In the genomic region with DNA sequence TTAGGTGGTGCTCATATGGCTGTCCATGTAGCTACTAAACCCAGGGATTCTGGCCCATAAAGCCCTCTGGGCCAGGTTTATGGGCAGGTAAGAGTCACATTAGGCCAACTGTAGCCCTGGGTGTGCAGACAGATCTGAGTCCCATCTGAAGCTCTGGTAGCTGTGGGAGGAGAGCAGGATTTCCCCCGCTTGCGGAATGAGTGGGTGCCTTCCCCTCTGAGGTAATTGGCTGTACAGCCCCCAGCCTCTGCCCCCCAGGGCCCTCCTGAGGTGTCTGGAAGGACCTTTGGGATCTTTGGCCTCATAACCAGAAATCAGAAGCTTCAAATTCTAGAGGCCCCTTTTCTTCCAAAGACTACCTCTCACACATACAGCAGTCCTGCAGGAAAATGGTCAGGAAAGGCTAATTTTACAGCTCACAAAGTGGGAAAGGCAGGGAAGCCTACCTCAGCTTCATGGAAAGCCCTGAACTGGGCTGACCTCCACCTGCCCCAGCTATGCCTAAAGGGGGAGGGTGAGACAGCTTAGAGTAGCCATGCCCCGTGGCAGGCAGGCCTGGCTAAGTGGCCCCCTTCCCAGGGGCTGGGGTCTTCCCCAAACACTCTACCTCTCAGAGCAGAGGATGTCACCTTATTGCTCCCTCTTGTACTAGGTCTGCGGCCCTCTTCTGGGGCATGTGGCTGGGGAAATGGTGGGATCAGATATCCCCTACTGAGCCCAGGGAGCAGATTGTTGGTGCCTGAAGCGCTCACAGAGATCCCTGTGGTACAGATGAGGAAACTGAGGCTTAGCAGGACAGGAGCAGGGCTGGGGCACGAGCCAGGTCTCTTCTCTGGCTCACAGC, we compare ENCODE assay signal across 15 cellular contexts. TPM values are rescaled to one million over a fixed set of nuclear protein-coding genes. Genes with fewer than 3 reads are reported as not detected.
DNase-seq lines count a peak whose midpoint lies in the region; ATAC-seq and TF ChIP-seq lines count a peak whose summit lies in the region.
"Had no signal": no experiment of that assay in that cellular context is flagged by ENCODE, and none has a peak within 500 bp of the region (broad histone marks: within the 10 kb centered on the region; RNA-seq: fewer than 3 reads in every experiment).

No MANE protein-coding gene starts in this region.

- H3K9me3 ChIP-seq in DND-41 (ENCODE audit: insufficient read depth, low read length, severe bottlenecking): no peaks in the 10 kb centered on the region
- no peaks in the 10 kb centered on the region for H3K9me3 ChIP-seq in osteoblast (ENCODE audit: low read depth, low read length)
- H3K9me3 ChIP-seq: suprapubic skin had no signal

- peak overlapping the region; percentile 95 for H3K27ac Mint-ChIP-seq in activated CD4-positive, alpha-beta T cell treated with anti-CD3 and anti-CD28 coated beads, Interleukin-2, amount 10 ng/mL, durations not matched to agents 24 days and 14 days
- peak overlapping the region; percentile 31 for H3K27ac Mint-ChIP-seq in activated CD8-positive, alpha-beta memory T cell treated with anti-CD3 and anti-CD28 coated beads, Interleukin-2, amount 10 ng/mL, durations not matched to agents 7 days and 5 days

- no peaks in the 10 kb centered on the region for H3K9me3 Mint-ChIP-seq in activated CD4-positive, alpha-beta T cell treated with anti-CD3 and anti-CD28 coated beads, Interleukin-2, amount 10 ng/mL, durations not matched to agents 24 days and 14 days
- no peaks in the 10 kb centered on the region for H3K9me3 Mint-ChIP-seq in activated CD8-positive, alpha-beta memory T cell treated with anti-CD3 and anti-CD28 coated beads, Interleukin-2, amount 10 ng/mL, durations not matched to agents 7 days and 5 days (ENCODE audit: low read depth)

- peaks cover 55% of the 10 kb centered on the region for H3K36me3 Mint-ChIP-seq in activated CD4-positive, alpha-beta T cell treated with anti-CD3 and anti-CD28 coated beads, Interleukin-2, amount 10 ng/mL, durations not matched to agents 24 days and 14 days (ENCODE audit: low read depth)
- peaks cover 23% of the 10 kb centered on the region for H3K36me3 Mint-ChIP-seq in activated CD8-positive, alpha-beta memory T cell treated with anti-CD3 and anti-CD28 coated beads, Interleukin-2, amount 10 ng/mL, durations not matched to agents 7 days and 5 days

- H3K4me1 Mint-ChIP-seq in activated CD4-positive, alpha-beta T cell treated with anti-CD3 and anti-CD28 coated beads, Interleukin-2, amount 10 ng/mL, durations not matched to agents 24 days and 14 days: peaks cover 76% of the 10 kb centered on the region
- peaks cover 64% of the 10 kb centered on the region for H3K4me1 Mint-ChIP-seq in activated CD8-positive, alpha-beta memory T cell treated with anti-CD3 and anti-CD28 coated beads, Interleukin-2, amount 10 ng/mL, durations not matched to agents 7 days and 5 days

- no peak overlapping the region for H3K4me3 ChIP-seq in DND-41 (ENCODE audit: low read depth in 1 of 2, low read length in 2 of 2)
- no peak overlapping the region for H3K4me3 ChIP-seq in osteoblast (ENCODE audit: insufficient read depth, low read length)
- H3K4me3 ChIP-seq: hepatocyte, smooth muscle cell, suprapubic skin had no signal

- H3K9ac ChIP-seq in DND-41 (ENCODE audit: low read depth, low read length): peak overlapping the region; percentile 53

- H3K4me2 ChIP-seq in DND-41 (ENCODE audit: insufficient read depth, low read length): peak overlapping the region; percentile 2; the same call in 1 of the 2 replicates
- H3K4me2 ChIP-seq in osteoblast (ENCODE audit: insufficient read depth, low read length): no peak overlapping the region
- H3K4me2 ChIP-seq: hepatocyte, smooth muscle cell had no signal

- CTCF ChIA-PET in activated CD8-positive, alpha-beta memory T cell treated with anti-CD3 and anti-CD28 coated beads, Interleukin-2, amount 10 ng/mL, durations not matched to agents 7 days and 5 days (lab: Charles Lee): interaction anchor here (1.2 to 10.3 kb wide), 4 partner anchors 11 to 27 kb away, joined by 3 to 347 read pairs (median 203); partner anchors contain the start of genes C3orf18, CISH, HEMK1 and MAPKAPK3

- H3K4me1 ChIP-seq in DND-41 (ENCODE audit: insufficient read depth, low read length): peaks cover 69% of the 10 kb centered on the region
- H3K4me1 ChIP-seq in osteoblast (ENCODE audit: insufficient read depth, low read length): peaks cover 27% of the 10 kb centered on the region

- DNase-seq in activated CD4-positive, alpha-beta T cell treated with anti-CD3 and anti-CD28 coated beads, Interleukin-2, amount 10 ng/mL, durations not matched to agents 24 days and 14 days: no peak
- no peak for DNase-seq in activated CD4-positive, alpha-beta T cell treated with anti-CD3 and anti-CD28 coated beads, Interleukin-2, amount 50 U/mL, for 4 hours
- no peak for DNase-seq in DND-41
- DNase-seq in activated CD8-positive, alpha-beta memory T cell treated with anti-CD3 and anti-CD28 coated beads, Interleukin-2, amount 10 ng/mL, durations not matched to agents 7 days and 5 days: no peak
- DNase-seq in osteoblast (ENCODE audit: insufficient read length, low spot score, missing footprints): peak; percentile 49
- no peak for DNase-seq in DMS53 treated with DMSO at 0.1 percent for 48 hours (lab: John Stamatoyannopoulos, UW; ENCODE audit: unreplicated experiment)
- DNase-seq: dermis blood vessel endothelial cell, MM.1S, NCI-H2081, NCI-H524 had no signal

- no peak for ATAC-seq in DND-41 (ENCODE audit: insufficient read depth, low read depth)
- no peak for ATAC-seq in activated CD8-positive, alpha-beta memory T cell treated with anti-CD3 and anti-CD28 coated beads, Interleukin-2, amount 10 ng/mL, durations not matched to agents 7 days and 5 days
- no peak for ATAC-seq in GM19351 (IDR thresholded peaks at IDR 0.05; ENCODE audit: unreplicated experiment)
- ATAC-seq in HG02642 (IDR thresholded peaks at IDR 0.05; ENCODE audit: poor library complexity, unreplicated experiment): no peak

- no peak overlapping the region for H3K4me3 Mint-ChIP-seq in activated CD4-positive, alpha-beta T cell treated with anti-CD3 and anti-CD28 coated beads, Interleukin-2, amount 10 ng/mL, durations not matched to agents 24 days and 14 days
- no peak overlapping the region for H3K4me3 Mint-ChIP-seq in activated CD8-positive, alpha-beta memory T cell treated with anti-CD3 and anti-CD28 coated beads, Interleukin-2, amount 10 ng/mL, durations not matched to agents 7 days and 5 days

- H3K27me3 Mint-ChIP-seq in activated CD4-positive, alpha-beta T cell treated with anti-CD3 and anti-CD28 coated beads, Interleukin-2, amount 10 ng/mL, durations not matched to agents 24 days and 14 days: no peaks in the 10 kb centered on the region
- H3K27me3 Mint-ChIP-seq in activated CD8-positive, alpha-beta memory T cell treated with anti-CD3 and anti-CD28 coated beads, Interleukin-2, amount 10 ng/mL, durations not matched to agents 7 days and 5 days: no peaks in the 10 kb centered on the region

- no peak overlapping the region for H2AFZ ChIP-seq in DND-41 (ENCODE audit: low read depth, low read length)
- no peak overlapping the region for H2AFZ ChIP-seq in osteoblast (ENCODE audit: low read length)
- H2AFZ ChIP-seq: hepatocyte had no signal

- no peaks in the 10 kb centered on the region for H4K20me1 ChIP-seq in DND-41 (ENCODE audit: insufficient read depth, low read length)
- no peaks in the 10 kb centered on the region for H4K20me1 ChIP-seq in osteoblast (ENCODE audit: insufficient read depth, low read length)

- intact Hi-C loops in activated CD4-positive, alpha-beta T cell treated with anti-CD3 and anti-CD28 coated beads, Interleukin-2, amount 10 ng/mL, durations not matched to agents 24 days and 14 days (cut with micrococcal nuclease): no loop called here

- no peak for TF ChIP-seq CTCF in DND-41 (IDR thresholded peaks at IDR 0.05; ENCODE audit: borderline replicate concordance, extremely low read depth, low read length, poor library complexity, severe bottlenecking)
- no peak for TF ChIP-seq CTCF in osteoblast (IDR thresholded peaks at IDR 0.05; ENCODE audit: extremely low read depth, low read depth, low read length)

- H3K27me3 ChIP-seq in DND-41 (ENCODE audit: insufficient read depth, low read length, poor library complexity): no peaks in the 10 kb centered on the region
- H3K27me3 ChIP-seq in osteoblast (ENCODE audit: insufficient read depth, low read length): no peaks in the 10 kb centered on the region
- H3K27me3 ChIP-seq: hepatocyte, suprapubic skin had no signal

- peak overlapping the region; percentile 96 for H3K27ac ChIP-seq in DND-41 (ENCODE audit: low read length)
- H3K27ac ChIP-seq in osteoblast (ENCODE audit: low read depth, low read length): no peak overlapping the region
- H3K27ac ChIP-seq: hepatocyte, suprapubic skin had no signal

- peaks cover 28% of the 10 kb centered on the region for H3K79me2 ChIP-seq in DND-41 (ENCODE audit: insufficient read depth, low read length)
- H3K79me2 ChIP-seq in osteoblast (ENCODE audit: insufficient read depth, low read length): no peaks in the 10 kb centered on the region
- H3K79me2 ChIP-seq: hepatocyte had no signal

- H3K36me3 ChIP-seq in DND-41 (ENCODE audit: insufficient read depth, low read length): peaks cover 60% of the 10 kb centered on the region
- peaks cover 15% of the 10 kb centered on the region for H3K36me3 ChIP-seq in osteoblast (ENCODE audit: insufficient read depth, low read length)

RNA-seq across cellular contexts. Expression of gene HEMK1, which starts 16.8 kb away (rescaled TPM):
- 62.9 and 66.0 TPM in 2 replicates for total RNA-seq in activated CD4-positive, alpha-beta T cell treated with anti-CD3 and anti-CD28 coated beads, Interleukin-2, amount 10 ng/mL, durations not matched to agents 24 days and 14 days
- total RNA-seq in activated CD8-positive, alpha-beta memory T cell treated with anti-CD3 and anti-CD28 coated beads, Interleukin-2, amount 10 ng/mL, durations not matched to agents 7 days and 5 days: 10 to 100 TPM; 49.9 to 61.3 TPM
- 8.5 and 8.7 TPM in 2 replicates for total RNA-seq in osteoblast

RNA-seq across cellular contexts. Expression of gene C3orf18, which starts 18.6 kb away (rescaled TPM):
- total RNA-seq in activated CD4-positive, alpha-beta T cell treated with anti-CD3 and anti-CD28 coated beads, Interleukin-2, amount 10 ng/mL, durations not matched to agents 24 days and 14 days: 32.6 and 35.4 TPM in 2 replicates
- total RNA-seq in activated CD8-positive, alpha-beta memory T cell treated with anti-CD3 and anti-CD28 coated beads, Interleukin-2, amount 10 ng/mL, durations not matched to agents 7 days and 5 days: 10 to 100 TPM; 15.6 to 17.8 TPM
- total RNA-seq in osteoblast: 17.7 and 18.8 TPM in 2 replicates

RNA-seq across cellular contexts. Expression of gene CISH, which starts 25.4 kb away (rescaled TPM):
- total RNA-seq in activated CD4-positive, alpha-beta T cell treated with anti-CD3 and anti-CD28 coated beads, Interleukin-2, amount 10 ng/mL, durations not matched to agents 24 days and 14 days: 359 and 361 TPM in 2 replicates
- 100 to 1,000 TPM; 266 to 369 TPM for total RNA-seq in activated CD8-positive, alpha-beta memory T cell treated with anti-CD3 and anti-CD28 coated beads, Interleukin-2, amount 10 ng/mL, durations not matched to agents 7 days and 5 days
- total RNA-seq in osteoblast: 1.1 and 1.2 TPM in 2 replicates

RNA-seq across cellular contexts. Expression of gene MAPKAPK3, which starts 30.8 kb away (rescaled TPM):
- total RNA-seq in activated CD4-positive, alpha-beta T cell treated with anti-CD3 and anti-CD28 coated beads, Interleukin-2, amount 10 ng/mL, durations not matched to agents 24 days and 14 days: 199 and 207 TPM in 2 replicates
- total RNA-seq in activated CD8-positive, alpha-beta memory T cell treated with anti-CD3 and anti-CD28 coated beads, Interleukin-2, amount 10 ng/mL, durations not matched to agents 7 days and 5 days: 100 to 1,000 TPM; 156 to 175 TPM
- 56.5 and 66.6 TPM in 2 replicates for total RNA-seq in osteoblast

Comparison
In these comparisons a context has a peak if more than half of its experiments do, and no peak if none do; other contexts are left out.
1. RNA of gene CISH, which starts 25.4 kb away (total RNA-seq): 266 to 369 TPM in activated CD8-positive, alpha-beta memory T cell treated with anti-CD3 and anti-CD28 coated beads, Interleukin-2, amount 10 ng/mL, durations not matched to agents 7 days and 5 days and 359 to 361 TPM in activated CD4-positive, alpha-beta T cell treated with anti-CD3 and anti-CD28 coated beads, Interleukin-2, amount 10 ng/mL, durations not matched to agents 24 days and 14 days; 1.1 to 1.2 TPM in osteoblast; every median in the first group is over 100 times any median in the second.